ENCODE assay signal across 14 cellular contexts in the genomic region with DNA sequence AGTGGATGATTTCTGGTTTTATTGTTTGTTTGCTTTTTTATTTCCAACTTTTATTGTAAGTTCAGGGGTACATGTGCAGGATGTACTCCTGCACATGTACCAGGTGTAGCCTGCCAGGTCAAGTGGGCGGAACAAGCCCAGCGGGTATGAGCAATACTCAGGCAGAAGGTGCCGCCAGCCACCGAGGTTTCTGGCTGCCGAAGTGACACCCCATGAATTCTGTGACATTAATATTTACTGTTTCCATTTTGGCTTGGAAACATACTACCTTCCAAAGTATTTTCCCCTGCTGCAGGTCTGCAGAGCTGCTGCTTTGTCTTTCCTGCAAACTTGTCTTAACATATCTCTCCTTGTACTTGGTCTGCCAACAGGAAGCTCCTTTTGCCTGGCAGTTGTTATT.
DNase-seq lines count a peak whose midpoint lies in the region; ATAC-seq and TF ChIP-seq lines count a peak whose summit lies in the region.
"Had no signal": no experiment of that assay in that cellular context is flagged by ENCODE, and none has a peak within 500 bp of the region (broad histone marks: within the 10 kb centered on the region; RNA-seq: fewer than 3 reads in every experiment).

No MANE protein-coding gene starts in this region.

- no peak for TF ChIP-seq CTCF in sigmoid colon (IDR thresholded peaks at IDR 0.05)

- no peak overlapping the region for H2BK15ac ChIP-seq in mesendoderm (replicated peaks; ENCODE audit: low read depth)

- H4K8ac ChIP-seq in mesendoderm (ENCODE audit: low read depth, low read length), result no peak overlapping the region

- no peak for TF ChIP-seq POLR2A in sigmoid colon (IDR thresholded peaks at IDR 0.05)

- H3K27me3 Mint-ChIP-seq in activated naive CD8-positive, alpha-beta T cell treated with anti-CD3 and anti-CD28 coated beads, Interleukin-2, amount 50 U/mL, for 24 hours, result no peaks in the 10 kb centered on the region
- H3K27me3 Mint-ChIP-seq: dendritic cell treated with granulocyte-macrophage colony-stimulating factor and Interleukin-4, amounts not matched to agents 40 ng/mL and 50 ng/mL, for 4 days had no signal

- H3K9me3 ChIP-seq in sigmoid colon, result no peaks in the 10 kb centered on the region
- H3K9me3 ChIP-seq: ovary had no signal

- no peak overlapping the region for H2BK120ac ChIP-seq in mesendoderm (ENCODE audit: low read depth, low read length)

- H3K27ac ChIP-seq in mesendoderm (ENCODE audit: low read depth, low read length), result no peak overlapping the region
- no peak overlapping the region for H3K27ac ChIP-seq in sigmoid colon
- H3K27ac ChIP-seq: ovary had no signal

- H3K23ac ChIP-seq in mesendoderm (ENCODE audit: low read length), result no peak overlapping the region

- H3K4me1 ChIP-seq in mesendoderm (ENCODE audit: control insufficient read depth, low read depth, low read length), result no peaks in the 10 kb centered on the region
- H3K4me1 ChIP-seq in sigmoid colon, result peaks cover 0 to 13% (median 3%) of the 10 kb centered on the region in 4 donors

- no peaks in the 10 kb centered on the region for H3K27me3 ChIP-seq in mesendoderm (ENCODE audit: insufficient read depth, low read length, poor library complexity)
- no peaks in the 10 kb centered on the region for H3K27me3 ChIP-seq in sigmoid colon
- H3K27me3 ChIP-seq: ovary had no signal

- no peak for TF ChIP-seq EP300 in sigmoid colon (IDR thresholded peaks at IDR 0.05)

- no peak overlapping the region for H3K56ac ChIP-seq in mesendoderm (ENCODE audit: low read length)

- WGBS in mesendoderm (ENCODE audit: extremely low coverage, insufficient coverage, low lambda C conversion rate), result no CpG with 5 or more reads among the region's 5 CpGs
- 23 to 55% methylated on average over 5 of the region's 5 CpGs for WGBS in sigmoid colon, 2 donors

- peaks cover 5% of the 10 kb centered on the region for H3K36me3 Mint-ChIP-seq in activated naive CD8-positive, alpha-beta T cell treated with anti-CD3 and anti-CD28 coated beads, Interleukin-2, amount 50 U/mL, for 24 hours (ENCODE audit: low read depth)

- H3K18ac ChIP-seq in mesendoderm (ENCODE audit: low read length), result peak overlapping the region; percentile 84

- H3K36me3 ChIP-seq in mesendoderm (ENCODE audit: control insufficient read depth, insufficient read depth, low read length) (no peaks in the 10 kb centered on the region), sigmoid colon (no peaks in the 10 kb centered on the region)
- H3K36me3 ChIP-seq: ovary had no signal

- H4K5ac ChIP-seq in mesendoderm (ENCODE audit: low read length), result no peak overlapping the region

- intact Hi-C loops in sigmoid colon (cut with DNase I), result no loop called here

- H3K79me2 ChIP-seq in mesendoderm (ENCODE audit: control insufficient read depth, insufficient read depth, low read length), result peaks cover 2% of the 10 kb centered on the region

- H3K27ac Mint-ChIP-seq in activated naive CD8-positive, alpha-beta T cell treated with anti-CD3 and anti-CD28 coated beads, Interleukin-2, amount 50 U/mL, for 24 hours, result no peak overlapping the region
- H3K27ac Mint-ChIP-seq: dendritic cell treated with granulocyte-macrophage colony-stimulating factor and Interleukin-4, amounts not matched to agents 40 ng/mL and 50 ng/mL, for 4 days had no signal

- no peak overlapping the region for H3K4me2 ChIP-seq in mesendoderm (ENCODE audit: low read length)

- H3K9ac ChIP-seq in mesendoderm (ENCODE audit: low read length), result no peak overlapping the region

- peaks cover 37% of the 10 kb centered on the region for H3K4me1 Mint-ChIP-seq in activated naive CD8-positive, alpha-beta T cell treated with anti-CD3 and anti-CD28 coated beads, Interleukin-2, amount 50 U/mL, for 24 hours

- DNase-seq in NCI-H345 (lab: John Stamatoyannopoulos, UW), result peak; percentile 32
- DNase-seq in NCI-H345 treated with DMSO at 0.1 percent for 48 hours (lab: John Stamatoyannopoulos, UW; ENCODE audit: unreplicated experiment), result no peak
- DNase-seq in G401 (ENCODE audit: low spot score), result peak; percentile 90
- DNase-seq in activated naive CD8-positive, alpha-beta T cell treated with anti-CD3 and anti-CD28 coated beads, Interleukin-2, amount 50 U/mL, for 24 hours, result peak; percentile 9
- no peak for DNase-seq in mesendoderm
- DNase-seq in HuH-7 (ENCODE audit: low spot score), result no peak
- DNase-seq in sigmoid colon, result no peak
- DNase-seq in activated effector memory CD4-positive, alpha-beta T cell treated with anti-CD3 and anti-CD28 coated beads, Interleukin-2, amount 50 U/mL, for 16 hours, result no peak
- DNase-seq: activated CD8-positive, alpha-beta memory T cell treated with anti-CD3 and anti-CD28 coated beads, Interleukin-2, amount 50 U/mL, for 4 hours; NCI-H1048; NCI-H446 treated with DMSO at 0.1 percent for 48 hours; ovary; T1000 had no signal

- H3K4me3 ChIP-seq in mesendoderm (ENCODE audit: low read length) (no peak overlapping the region), sigmoid colon (no peak overlapping the region)
- H3K4me3 ChIP-seq: ovary had no signal

- H3K4me3 Mint-ChIP-seq in activated naive CD8-positive, alpha-beta T cell treated with anti-CD3 and anti-CD28 coated beads, Interleukin-2, amount 50 U/mL, for 24 hours, result no peak overlapping the region
- H3K4me3 Mint-ChIP-seq: dendritic cell treated with granulocyte-macrophage colony-stimulating factor and Interleukin-4, amounts not matched to agents 40 ng/mL and 50 ng/mL, for 4 days had no signal

- H3K79me1 ChIP-seq in mesendoderm (ENCODE audit: low read length), result peaks cover 5% of the 10 kb centered on the region

- H3K4ac ChIP-seq in mesendoderm (ENCODE audit: low read depth, low read length), result no peak overlapping the region

- ATAC-seq in activated naive CD8-positive, alpha-beta T cell treated with anti-CD3 and anti-CD28 coated beads, Interleukin-2, amount 50 U/mL, for 24 hours, result no peak

- H3K9me3 Mint-ChIP-seq in activated naive CD8-positive, alpha-beta T cell treated with anti-CD3 and anti-CD28 coated beads, Interleukin-2, amount 50 U/mL, for 24 hours, result no peaks in the 10 kb centered on the region
- H3K9me3 Mint-ChIP-seq: dendritic cell treated with granulocyte-macrophage colony-stimulating factor and Interleukin-4, amounts not matched to agents 40 ng/mL and 50 ng/mL, for 4 days had no signal

- H2BK5ac ChIP-seq in mesendoderm (ENCODE audit: low read length), result no peak overlapping the region

- in situ Hi-C loops in G401 (cut with HindIII; ENCODE audit: low sequenced_read_pairs), result no loop called here

- no peak overlapping the region for H2AK5ac ChIP-seq in mesendoderm (ENCODE audit: low read length)

Comparison
In these comparisons a context has a peak if more than half of its experiments do, and no peak if none do; other contexts are left out.
1. DNase-seq: peak in NCI-H345 (single experiment), G401 (single experiment) and activated naive CD8-positive, alpha-beta T cell treated with anti-CD3 and anti-CD28 coated beads, Interleukin-2, amount 50 U/mL, for 24 hours (single experiment); none in NCI-H345 treated with DMSO at 0.1 percent for 48 hours (single experiment), mesendoderm (single experiment), HuH-7 (single experiment), sigmoid colon (single experiment) and activated effector memory CD4-positive, alpha-beta T cell treated with anti-CD3 and anti-CD28 coated beads, Interleukin-2, amount 50 U/mL, for 16 hours (single experiment).